Comparison of ENCODE assay signal across 8 cellular contexts in genomic region chr17:75689441-75689873, GRCh38.
DNase-seq lines count a peak whose midpoint lies in the region; ATAC-seq and TF ChIP-seq lines count a peak whose summit lies in the region.

No MANE protein-coding gene starts in this region.

- DNase-seq in T follicular helper cell (ENCODE audit: low read depth) = peak; percentile 39
- DNase-seq in stimulated activated effector memory CD8-positive, alpha-beta T cell treated with anti-CD3 and anti-CD28 coated beads, Interleukin-12 subunit alpha, Interleukin-12 subunit beta, amount 100 ng/mL, for 72 hours (ENCODE audit: low spot score in 2 of 2) = no peak
- no peak for DNase-seq in GM10266 (ENCODE audit: extremely low spot score)
- no peak for DNase-seq in HCEC 1CT
- no peak for DNase-seq in NCI-H1694 (lab: John Stamatoyannopoulos, UW)

- H3K9me3 ChIP-seq in duodenal mucosa (ENCODE audit: control insufficient read depth in 1 of 2, low read length in 2 of 2) = no peaks in the 10 kb centered on the region

- peaks cover 67% of the 10 kb centered on the region for H3K36me3 Mint-ChIP-seq in stimulated activated effector memory CD8-positive, alpha-beta T cell treated with anti-CD3 and anti-CD28 coated beads, Interleukin-12 subunit alpha, Interleukin-12 subunit beta, amount 100 ng/mL, for 72 hours

- H3K4me1 Mint-ChIP-seq in stimulated activated effector memory CD8-positive, alpha-beta T cell treated with anti-CD3 and anti-CD28 coated beads, Interleukin-12 subunit alpha, Interleukin-12 subunit beta, amount 100 ng/mL, for 72 hours = peaks cover 68% of the 10 kb centered on the region

- H3K4me1 ChIP-seq in duodenal mucosa (ENCODE audit: control insufficient read depth in 1 of 2, insufficient read depth in 2 of 2, low read length in 2 of 2) = peaks cover 74 to 82% of the 10 kb centered on the region in 2 donors

- no peaks in the 10 kb centered on the region for H3K9me3 Mint-ChIP-seq in stimulated activated effector memory CD8-positive, alpha-beta T cell treated with anti-CD3 and anti-CD28 coated beads, Interleukin-12 subunit alpha, Interleukin-12 subunit beta, amount 100 ng/mL, for 72 hours

- H3K27ac Mint-ChIP-seq in stimulated activated effector memory CD8-positive, alpha-beta T cell treated with anti-CD3 and anti-CD28 coated beads, Interleukin-12 subunit alpha, Interleukin-12 subunit beta, amount 100 ng/mL, for 72 hours = peak overlapping the region; percentile 82

- peak overlapping the region; percentile 16 for H3K4me3 Mint-ChIP-seq in stimulated activated effector memory CD8-positive, alpha-beta T cell treated with anti-CD3 and anti-CD28 coated beads, Interleukin-12 subunit alpha, Interleukin-12 subunit beta, amount 100 ng/mL, for 72 hours

- H3K4me3 ChIP-seq in duodenal mucosa (ENCODE audit: low read depth in 1 of 2, low read length in 2 of 2) = no peak overlapping the region

- no peak for TF ChIP-seq CTCF in GM10266 (IDR thresholded peaks at IDR 0.05; ENCODE audit: control insufficient read depth, insufficient read depth, low read depth, missing control alignments)

- H3K27me3 ChIP-seq in duodenal mucosa (ENCODE audit: control insufficient read depth in 1 of 2, insufficient read depth in 2 of 2, low read length in 2 of 2) = no peaks in the 10 kb centered on the region

- H3K36me3 ChIP-seq in duodenal mucosa (ENCODE audit: control insufficient read depth in 1 of 2, insufficient read depth in 2 of 2, low read length in 2 of 2) = peaks cover 0 to 30% of the 10 kb centered on the region in 2 donors

- no peak overlapping the region for H3K9ac ChIP-seq in duodenal mucosa (ENCODE audit: low read depth in 1 of 2, low read length in 2 of 2)

- ATAC-seq in GM21526 (IDR thresholded peaks at IDR 0.05; ENCODE audit: low FRiP score, unreplicated experiment) (peak; percentile 44), GM21360 (IDR thresholded peaks at IDR 0.05; ENCODE audit: unreplicated experiment) (no peak)
- peak; percentile 65 for ATAC-seq in stimulated activated effector memory CD8-positive, alpha-beta T cell treated with anti-CD3 and anti-CD28 coated beads, Interleukin-12 subunit alpha, Interleukin-12 subunit beta, amount 100 ng/mL, for 72 hours

- H3K27ac ChIP-seq in duodenal mucosa (ENCODE audit: low read depth, low read length) = peak overlapping the region; percentile 22
